Comparison of ENCODE assay signal across 19 cellular contexts in the genomic region with DNA sequence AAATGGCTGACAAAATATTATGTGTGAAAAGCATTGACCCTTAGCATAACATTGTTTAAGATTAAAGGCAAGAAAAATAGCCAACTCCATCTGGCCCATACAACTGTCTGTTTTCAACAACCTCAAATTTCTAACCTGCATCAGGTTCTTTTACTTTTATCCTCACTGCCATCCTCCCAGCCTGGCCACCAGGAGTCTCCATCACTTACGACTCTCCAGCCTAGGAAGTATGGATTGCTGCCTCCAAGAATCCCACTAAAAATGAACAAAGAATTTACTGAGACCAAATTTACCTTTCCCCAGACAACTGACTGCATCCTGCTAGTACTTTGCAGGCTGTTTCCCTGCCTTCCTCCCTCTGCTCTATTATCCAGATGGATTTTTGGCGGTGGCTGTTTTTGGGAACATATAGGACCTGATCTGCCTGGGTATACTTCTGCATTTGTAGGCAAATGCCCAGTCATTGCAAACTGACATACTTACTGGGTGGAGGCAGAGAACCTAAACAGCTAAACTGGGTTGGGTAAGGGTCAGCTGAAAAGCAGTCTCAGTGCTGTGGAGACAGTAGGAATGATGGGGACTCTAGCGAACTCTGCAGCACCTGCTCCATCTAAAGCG.
DNase-seq lines count a peak whose midpoint lies in the region; ATAC-seq, FAIRE-seq and TF ChIP-seq lines count a peak whose summit lies in the region.
"Had no signal": no experiment of that assay in that cellular context is flagged by ENCODE, and none has a peak within 500 bp of the region (broad histone marks: within the 10 kb centered on the region; RNA-seq: fewer than 3 reads in every experiment).

No MANE protein-coding gene starts in this region.

- ATAC-seq in HepG2 (peak; percentile 50), right lobe of liver (no peak)
- ATAC-seq: left lung, right cardiac atrium had no signal

- POLR2A ChIA-PET in HepG2 (lab: Yijun Ruan, JAX): no interaction called here
- POLR2A ChIA-PET in activated CD4-positive, alpha-beta memory T cell treated with anti-CD3 and anti-CD28 coated beads, Interleukin-2, amount 10 ng/mL, durations not matched to agents 7 days and 5 days (lab: Charles Lee): no interaction called here

- in situ Hi-C loops in HepG2 (cut with HindIII; ENCODE audit: extremely low pct_ligation_motif_present, low pct_unique_long_range_greater_than_20kb): no loop called here
- in situ Hi-C loops in astrocyte of the cerebellum (cut with HindIII; ENCODE audit: low sequenced_read_pairs): no loop called here

- TF ChIP-seq EP300 in HepG2 (IDR thresholded peaks at IDR 0.05; ENCODE audit: low read depth in 2 of 2, low read length in 2 of 2) (no peak), HepG2 (CRISPR knock-in tag; IDR thresholded peaks at IDR 0.05; ENCODE audit: borderline replicate concordance) (no peak)

- no peak overlapping the region for H3K27ac ChIP-seq in HepG2 (ENCODE audit: extremely low read length, insufficient read depth, low read length)
- H3K27ac ChIP-seq in right lobe of liver: no peak overlapping the region
- H3K27ac ChIP-seq: left lung, tibial artery had no signal

- 97% methylated on average over 4 of the region's 4 CpGs for WGBS in HepG2 (ENCODE audit: low lambda C conversion rate)
- 100% methylated on average over 3 of the region's 4 CpGs for WGBS in right lobe of liver (ENCODE audit: insufficient coverage, low coverage, low lambda C conversion rate, missing lambda C conversion rate)

- no peak for DNase-seq in HepG2 (ENCODE audit: low spot score)
- DNase-seq in right lobe of liver: no peak
- DNase-seq in astrocyte of the cerebellum (ENCODE audit: low read depth): no peak
- no peak for DNase-seq in glutamatergic neuron
- no peak for DNase-seq in type B pancreatic cell (ENCODE audit: extremely low spot score, unreplicated experiment)
- DNase-seq in glomerular visceral epithelial cell (ENCODE audit: extremely low spot score): no peak
- no peak for DNase-seq in activated CD4-positive, alpha-beta memory T cell treated with anti-CD3 and anti-CD28 coated beads, Interleukin-2, amount 10 ng/mL, durations not matched to agents 7 days and 5 days
- DNase-seq in Kasumi-1 (lab: John Stamatoyannopoulos, UW): no peak
- DNase-seq: activated CD4-positive, CD25-positive, alpha-beta regulatory T cell treated with anti-CD3 and anti-CD28 coated beads, Interleukin-2, amount 50 U/mL, for 72 hours; activated naive CD8-positive, alpha-beta T cell treated with anti-CD3 and anti-CD28 coated beads for 36 hours; activated T-cell treated with anti-CD3 and anti-CD28 coated beads for 4 hours; MG63; NCI-H1930; NCI-H748 treated with DMSO at 0.1 percent for 48 hours; right cardiac atrium; tibial artery had no signal

- CTCF ChIA-PET in HepG2 (lab: Yijun Ruan, JAX; ENCODE audit: low intra/inter-chr PET ratio, low total read pairs): no interaction called here
- CTCF ChIA-PET in activated CD4-positive, alpha-beta memory T cell treated with anti-CD3 and anti-CD28 coated beads, Interleukin-2, amount 10 ng/mL, durations not matched to agents 7 days and 5 days (lab: Charles Lee): no interaction called here

- H3K4me1 Mint-ChIP-seq in glutamatergic neuron (ENCODE audit: low read depth, unreplicated experiment) (peaks cover 11% of the 10 kb centered on the region), type B pancreatic cell (ENCODE audit: unreplicated experiment) (no peaks in the 10 kb centered on the region)
- H3K4me1 Mint-ChIP-seq in activated CD4-positive, alpha-beta memory T cell treated with anti-CD3 and anti-CD28 coated beads, Interleukin-2, amount 10 ng/mL, durations not matched to agents 7 days and 5 days: no peaks in the 10 kb centered on the region
- H3K4me1 Mint-ChIP-seq: activated naive CD8-positive, alpha-beta T cell treated with anti-CD3 and anti-CD28 coated beads for 36 hours; central memory CD8-positive, alpha-beta T cell had no signal

- TF ChIP-seq POLR2A in HepG2 (IDR thresholded peaks at IDR 0.05; ENCODE audit: insufficient read depth in 1 of 2, low read depth in 2 of 2, low read length in 2 of 2): no peak
- no peak for TF ChIP-seq POLR2A in right lobe of liver (IDR thresholded peaks at IDR 0.05)

- FAIRE-seq in HepG2 (lab: Jason Lieb, UNC): no peak

- H3K9ac ChIP-seq in HepG2 (ENCODE audit: insufficient read depth, low read depth, low read length): no peak overlapping the region

- no peak overlapping the region for H3K27ac Mint-ChIP-seq in glutamatergic neuron (ENCODE audit: unreplicated experiment)
- no peak overlapping the region for H3K27ac Mint-ChIP-seq in type B pancreatic cell
- H3K27ac Mint-ChIP-seq in activated CD4-positive, alpha-beta memory T cell treated with anti-CD3 and anti-CD28 coated beads, Interleukin-2, amount 10 ng/mL, durations not matched to agents 7 days and 5 days: no peak overlapping the region
- H3K27ac Mint-ChIP-seq: activated naive CD8-positive, alpha-beta T cell treated with anti-CD3 and anti-CD28 coated beads for 36 hours had no signal

- intact Hi-C loops in HepG2 (cut with micrococcal nuclease; ENCODE audit: unreplicated experiment) (no loop called here), right lobe of liver (cut with DNase I) (no loop called here)

- no TSS peak for BruUV-seq in HepG2 (replicated peaks; lab: Mats Ljungman, UMichigan)

- H3K9me3 ChIP-seq in HepG2 (ENCODE audit: low read length): no peaks in the 10 kb centered on the region
- no peaks in the 10 kb centered on the region for H3K9me3 ChIP-seq in right lobe of liver
- H3K9me3 ChIP-seq: left lung, MG63, tibial artery had no signal

- no peaks in the 10 kb centered on the region for H3K36me3 Mint-ChIP-seq in glutamatergic neuron (ENCODE audit: unreplicated experiment)
- H3K36me3 Mint-ChIP-seq in type B pancreatic cell: peaks cover 41% of the 10 kb centered on the region
- H3K36me3 Mint-ChIP-seq in activated CD4-positive, alpha-beta memory T cell treated with anti-CD3 and anti-CD28 coated beads, Interleukin-2, amount 10 ng/mL, durations not matched to agents 7 days and 5 days (ENCODE audit: low read depth): peaks cover 25% of the 10 kb centered on the region

- peaks cover 28 to 82% of the 10 kb centered on the region in 2 experiments for H3K36me3 ChIP-seq in HepG2 (replicated peaks in 1 of 2; ENCODE audit: control insufficient read depth in 1 of 2, insufficient read depth in 2 of 2, low read length in 2 of 2)
- peaks cover 7 to 50% (median 16%) of the 10 kb centered on the region in 4 donors for H3K36me3 ChIP-seq in right lobe of liver

- no peak for TF ChIP-seq RAD21 in HepG2 (CRISPR knock-in tag; IDR thresholded peaks at IDR 0.05)

- peaks cover 66% of the 10 kb centered on the region for H4K20me1 ChIP-seq in HepG2 (ENCODE audit: insufficient read depth, low read length)

- H3K4me2 ChIP-seq in HepG2 (ENCODE audit: low read depth, low read length): no peak overlapping the region
- H3K4me2 ChIP-seq: hepatocyte had no signal

- no peaks in the 10 kb centered on the region for H3K27me3 Mint-ChIP-seq in glutamatergic neuron (ENCODE audit: unreplicated experiment)
- no peaks in the 10 kb centered on the region for H3K27me3 Mint-ChIP-seq in type B pancreatic cell
- H3K27me3 Mint-ChIP-seq in activated CD4-positive, alpha-beta memory T cell treated with anti-CD3 and anti-CD28 coated beads, Interleukin-2, amount 10 ng/mL, durations not matched to agents 7 days and 5 days: no peaks in the 10 kb centered on the region
- H3K27me3 Mint-ChIP-seq: activated naive CD8-positive, alpha-beta T cell treated with anti-CD3 and anti-CD28 coated beads for 36 hours; central memory CD8-positive, alpha-beta T cell had no signal

- TF ChIP-seq CTCF in HepG2 (CRISPR knock-in tag; IDR thresholded peaks at IDR 0.05) (peak; percentile 23; the same call in 1 of the 2 replicates), right lobe of liver (IDR thresholded peaks at IDR 0.05) (no peak), astrocyte of the cerebellum (IDR thresholded peaks at IDR 0.05; ENCODE audit: low read depth, low read length, missing control alignments) (peak; percentile 49), glutamatergic neuron (IDR thresholded peaks at IDR 0.05; ENCODE audit: partially characterized antibody, unreplicated experiment) (peak; percentile 22), type B pancreatic cell (conservative IDR thresholded peaks at IDR 0.05) (peak; percentile 45)

- H3K4me3 Mint-ChIP-seq in glutamatergic neuron (ENCODE audit: unreplicated experiment) (no peak overlapping the region), type B pancreatic cell (no peak overlapping the region)
- H3K4me3 Mint-ChIP-seq in activated CD4-positive, alpha-beta memory T cell treated with anti-CD3 and anti-CD28 coated beads, Interleukin-2, amount 10 ng/mL, durations not matched to agents 7 days and 5 days: no peak overlapping the region
- H3K4me3 Mint-ChIP-seq: activated naive CD8-positive, alpha-beta T cell treated with anti-CD3 and anti-CD28 coated beads for 36 hours; central memory CD8-positive, alpha-beta T cell had no signal

- H3K4me1 ChIP-seq in HepG2 (ENCODE audit: insufficient read depth, low read length) (peaks cover 25% of the 10 kb centered on the region), right lobe of liver (peaks cover 0 to 8% (median 2%) of the 10 kb centered on the region in 4 donors)

- H3K9me3 Mint-ChIP-seq in glutamatergic neuron (ENCODE audit: unreplicated experiment) (no peaks in the 10 kb centered on the region), type B pancreatic cell (no peaks in the 10 kb centered on the region)
- no peaks in the 10 kb centered on the region for H3K9me3 Mint-ChIP-seq in activated CD4-positive, alpha-beta memory T cell treated with anti-CD3 and anti-CD28 coated beads, Interleukin-2, amount 10 ng/mL, durations not matched to agents 7 days and 5 days
- H3K9me3 Mint-ChIP-seq: activated naive CD8-positive, alpha-beta T cell treated with anti-CD3 and anti-CD28 coated beads for 36 hours; central memory CD8-positive, alpha-beta T cell had no signal

- H3K4me3 ChIP-seq in HepG2 (replicated peaks in 1 of 3; ENCODE audit: insufficient read depth in 1 of 3, low read depth in 2 of 3, low read length in 3 of 3) (no peak overlapping the region), right lobe of liver (no peak overlapping the region), astrocyte of the cerebellum (ENCODE audit: low read depth, low read length) (no peak overlapping the region)
- H3K4me3 ChIP-seq: hepatocyte, left lung, MG63, tibial artery had no signal

- H3K27me3 ChIP-seq in HepG2 (ENCODE audit: control insufficient read depth in 1 of 2, insufficient read depth in 2 of 2, low read length in 2 of 2) (no peaks in the 10 kb centered on the region), right lobe of liver (no peaks in the 10 kb centered on the region)
- H3K27me3 ChIP-seq: hepatocyte, left lung, MG63, tibial artery had no signal

- peaks cover 2% of the 10 kb centered on the region for H3K79me2 ChIP-seq in HepG2 (ENCODE audit: insufficient read depth, low read length)

- no peak overlapping the region for H2AFZ ChIP-seq in HepG2 (ENCODE audit: low read length)
- H2AFZ ChIP-seq: hepatocyte had no signal

TF ChIP-seq in HepG2, 621 proteins besides CTCF, POLR2A, EP300 and RAD21 (continues in another document):
- TF ChIP-seq ZNF563 (CRISPR knock-in tag; IDR thresholded peaks at IDR 0.05) (no peak), FIP1L1 (IDR thresholded peaks at IDR 0.05; ENCODE audit: borderline replicate concordance, insufficient read depth, low read depth, low read length) (no peak)

Comparison
In these comparisons a context has a peak if more than half of its experiments do, and no peak if none do; other contexts are left out.
1. CTCF ChIP-seq: peak in HepG2 (single experiment), astrocyte of the cerebellum (single experiment), glutamatergic neuron (single experiment) and type B pancreatic cell (single experiment); none in right lobe of liver (0 of 4).